In genomic region chr15:58309993-58310928, GRCh38 we compare ENCODE assay signal across 19 cellular contexts.
DNase-seq lines count a peak whose midpoint lies in the region; FAIRE-seq and TF ChIP-seq lines count a peak whose summit lies in the region.
"Had no signal": no experiment of that assay in that cellular context is flagged by ENCODE, and none has a peak within 500 bp of the region (broad histone marks: within the 10 kb centered on the region; RNA-seq: fewer than 3 reads in every experiment).

No MANE protein-coding gene starts in this region.

- no peaks in the 10 kb centered on the region for H3K36me3 Mint-ChIP-seq in MCF 10A (ENCODE audit: insufficient read depth, unreplicated experiment)
- H3K36me3 Mint-ChIP-seq: activated naive CD4-positive, alpha-beta T cell treated with anti-CD3 and anti-CD28 coated beads, Interleukin-2, amount 10 ng/mL, durations not matched to agents 7 days and 5 days; CD14-positive monocyte; naive thymus-derived CD8-positive, alpha-beta T cell had no signal

- H3K9me3 ChIP-seq in breast epithelium, result no peaks in the 10 kb centered on the region
- H3K9me3 ChIP-seq: body of pancreas, thoracic aorta had no signal

- H3K4me3 Mint-ChIP-seq in MCF 10A (ENCODE audit: unreplicated experiment), result no peak overlapping the region
- H3K4me3 Mint-ChIP-seq: activated naive CD4-positive, alpha-beta T cell treated with anti-CD3 and anti-CD28 coated beads, Interleukin-2, amount 10 ng/mL, durations not matched to agents 7 days and 5 days; T-helper 17 cell had no signal

- H3K4me1 ChIP-seq in breast epithelium, result no peaks in the 10 kb centered on the region
- H3K4me1 ChIP-seq: body of pancreas had no signal

- peaks cover 5% of the 10 kb centered on the region for H3K4me1 Mint-ChIP-seq in MCF 10A (ENCODE audit: insufficient read depth, unreplicated experiment)

- H3K4me3 ChIP-seq in breast epithelium, result no peak overlapping the region
- H3K4me3 ChIP-seq: body of pancreas, GM23248, thoracic aorta had no signal

- H3K36me3 ChIP-seq in breast epithelium, result no peaks in the 10 kb centered on the region
- H3K36me3 ChIP-seq: thoracic aorta had no signal

- DNase-seq in breast epithelium (ENCODE audit: low spot score in 2 of 2) (peak in 1 of 2 donors; percentile 70), MCF 10A (ENCODE audit: unreplicated experiment) (no peak), cardiac septum (ENCODE audit: low spot score) (peak; percentile 85), middle frontal gyrus (ENCODE audit: extremely low spot score, low spot score) (peak; percentile 15), GM13977 (ENCODE audit: low spot score) (no peak), urothelium cell line (ENCODE audit: low spot score) (no peak), D341Med (ENCODE audit: low spot score) (no peak)
- no peak for DNase-seq in stimulated activated CD4-positive, alpha-beta T cell treated with anti-CD3 and anti-CD28 coated beads, Interleukin-4, amount 100 ng/mL, for 1 hour
- DNase-seq: activated naive CD4-positive, alpha-beta T cell treated with anti-CD3 and anti-CD28 coated beads, Interleukin-2, amount 10 ng/mL, durations not matched to agents 7 days and 5 days; activated T-cell treated with anti-CD3 and anti-CD28 coated beads for 4 hours; DMS79 treated with DMSO at 0.1 percent for 48 hours; GM23248; MM.1S; naive thymus-derived CD8-positive, alpha-beta T cell; NCI-H2081; T-helper 17 cell had no signal

- H3K27ac ChIP-seq in breast epithelium, result peak overlapping the region; percentile 76 to 77
- H3K27ac ChIP-seq: body of pancreas, GM23248, thoracic aorta had no signal

- BruUV-seq in MCF 10A (replicated peaks; lab: Mats Ljungman, UMichigan), result no TSS peak

- POLR2A ChIA-PET in MCF 10A (lab: Yijun Ruan, JAX), result interaction anchor here (0.6 to 1.4 kb wide), 2 partner anchors 8 to 1737 kb away, joined by 3 to 4 read pairs; no protein-coding TSS in a partner anchor

- FAIRE-seq in urothelium cell line (lab: Jason Lieb, UNC), result no peak

- no peaks in the 10 kb centered on the region for H3K9me3 Mint-ChIP-seq in MCF 10A (ENCODE audit: unreplicated experiment)

- no peaks in the 10 kb centered on the region for H3K27me3 Mint-ChIP-seq in MCF 10A (ENCODE audit: insufficient read depth, unreplicated experiment)
- H3K27me3 Mint-ChIP-seq: activated naive CD4-positive, alpha-beta T cell treated with anti-CD3 and anti-CD28 coated beads, Interleukin-2, amount 10 ng/mL, durations not matched to agents 7 days and 5 days; naive thymus-derived CD8-positive, alpha-beta T cell; T-helper 17 cell had no signal

- CTCF ChIA-PET in MCF 10A (lab: Yijun Ruan, JAX), result interaction anchor here (0.6 kb wide), 3 partner anchors 23 to 499 kb away, joined by 3 to 4 read pairs (median 3); no protein-coding TSS in a partner anchor

- in situ Hi-C loops in GM13977 (cut with MboI; ENCODE audit: low pct_unique_long_range_greater_than_20kb, low sequenced_read_pairs, unreplicated experiment), result no loop called here

- TF ChIP-seq POLR2A in breast epithelium (IDR thresholded peaks at IDR 0.05), result no peak

- H3K27me3 ChIP-seq in breast epithelium, result no peaks in the 10 kb centered on the region
- H3K27me3 ChIP-seq: body of pancreas had no signal

- TF ChIP-seq CTCF in breast epithelium (IDR thresholded peaks at IDR 0.05) (no peak), MCF 10A (IDR thresholded peaks at IDR 0.05; ENCODE audit: unreplicated experiment) (no peak), GM13977 (IDR thresholded peaks at IDR 0.05; ENCODE audit: extremely low read depth, insufficient read depth, missing control alignments) (no peak)

- intact Hi-C loops in breast epithelium (cut with DNase I; ENCODE audit: low total_unique reads), result loop anchor here (2.0 to 5.0 kb wide), 2 partner anchors 71 to 1222 kb away; no protein-coding TSS in a partner anchor
- intact Hi-C loops in MCF 10A (cut with micrococcal nuclease), result no loop called here
- intact Hi-C loops in cardiac septum (cut with DNase I), result no loop called here

- no peak overlapping the region for H3K27ac Mint-ChIP-seq in MCF 10A (ENCODE audit: low read depth, unreplicated experiment)
- H3K27ac Mint-ChIP-seq: activated naive CD4-positive, alpha-beta T cell treated with anti-CD3 and anti-CD28 coated beads, Interleukin-2, amount 10 ng/mL, durations not matched to agents 7 days and 5 days; T-helper 17 cell had no signal

Comparison
In these comparisons a context has a peak if more than half of its experiments do, and no peak if none do; other contexts are left out.
1. DNase-seq: peak in cardiac septum (single experiment) and middle frontal gyrus (single experiment); none in MCF 10A (single experiment), GM13977 (single experiment), urothelium cell line (single experiment), stimulated activated CD4-positive, alpha-beta T cell treated with anti-CD3 and anti-CD28 coated beads, Interleukin-4, amount 100 ng/mL, for 1 hour (single experiment) and D341Med (single experiment).